Comparison of ENCODE assay signal across 8 cellular contexts in the genomic region with DNA sequence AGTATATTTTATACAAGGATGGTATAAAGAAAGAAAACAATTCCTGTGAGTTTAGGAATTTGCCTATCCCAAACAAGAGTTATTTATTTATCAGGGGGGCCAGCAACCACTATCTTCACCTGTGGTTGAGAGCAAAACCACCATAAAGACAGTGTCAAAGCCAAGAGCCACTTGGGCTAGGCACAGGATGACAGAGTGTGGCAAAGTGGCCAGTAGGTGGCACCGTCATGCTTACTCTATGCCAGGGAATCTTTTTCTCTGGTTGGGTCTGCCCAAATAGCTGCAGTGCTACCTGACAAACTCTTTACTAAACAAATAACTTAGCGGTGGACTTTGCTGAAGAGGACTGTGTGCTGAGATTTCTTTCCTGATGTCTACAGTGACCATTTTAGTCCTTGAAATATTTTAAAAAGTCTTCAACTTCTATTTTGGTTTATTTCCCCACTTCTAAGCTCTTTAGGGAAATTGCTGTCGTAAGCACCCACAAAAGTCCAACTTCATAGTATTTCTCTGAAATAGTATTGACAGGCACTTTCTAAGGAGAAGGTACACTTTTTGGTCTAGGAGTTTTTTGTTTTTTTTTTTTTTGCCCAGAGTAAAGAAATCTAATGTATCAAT.
A peak's percentile ranks its signal among the peaks of the same experiment; 100 is the strongest.
DNase-seq lines count a peak whose midpoint lies in the region; ATAC-seq and TF ChIP-seq lines count a peak whose summit lies in the region.

No MANE protein-coding gene starts in this region.

- BruUV-seq in PC-9 (replicated peaks; lab: Mats Ljungman, UMichigan): no TSS peak

- H3K27ac ChIP-seq in HL-60 (replicated peaks): no peak overlapping the region
- no peak overlapping the region for H3K27ac ChIP-seq in PC-9
- no peak overlapping the region for H3K27ac ChIP-seq in neutrophil
- no peak overlapping the region for H3K27ac ChIP-seq in suprapubic skin

- H3K4me1 ChIP-seq in PC-9 (replicated peaks; ENCODE audit: insufficient read depth): no peaks in the 10 kb centered on the region
- peaks cover 32 to 33% of the 10 kb centered on the region in 2 experiments for H3K4me1 ChIP-seq in neutrophil (ENCODE audit: control insufficient read depth in 1 of 2, insufficient read depth in 1 of 2, low read depth in 1 of 2, low read length in 1 of 2)
- no peaks in the 10 kb centered on the region for H3K4me1 ChIP-seq in suprapubic skin

- no peaks in the 10 kb centered on the region for H3K9me2 ChIP-seq in PC-9 (ENCODE audit: insufficient read depth)

- H3K9me3 ChIP-seq in PC-9 (ENCODE audit: insufficient read depth, low read depth): no peaks in the 10 kb centered on the region
- H3K9me3 ChIP-seq in neutrophil: no peaks in the 10 kb centered on the region
- H3K9me3 ChIP-seq in suprapubic skin: no peaks in the 10 kb centered on the region

- POLR2A ChIA-PET in PC-9 (lab: Charles Lee; ENCODE audit: unreplicated experiment): no interaction called here

- peak; percentile 89 for ATAC-seq in GM21367 (IDR thresholded peaks at IDR 0.05; ENCODE audit: unreplicated experiment)

- H3K4me3 ChIP-seq in HL-60 (replicated peaks; ENCODE audit: insufficient read depth, low read length) (no peak overlapping the region), PC-9 (no peak overlapping the region), fibroblast of pulmonary artery (replicated peaks; ENCODE audit: low read depth, low read length) (no peak overlapping the region), neutrophil (ENCODE audit: low read depth in 1 of 2, low read length in 1 of 2) (no peak overlapping the region), suprapubic skin (no peak overlapping the region)

- intact Hi-C loops in PC-9 (cut with micrococcal nuclease; ENCODE audit: unreplicated experiment): loop anchor here (2.0 to 10.0 kb wide), 2 partner anchors 204 to 1126 kb away; no protein-coding TSS in a partner anchor

- no peak for TF ChIP-seq EP300 in suprapubic skin (IDR thresholded peaks at IDR 0.05)

- CTCF ChIA-PET in PC-9 (lab: Charles Lee): interaction anchor here (0.6 to 0.8 kb wide), 5 partner anchors 93 to 812 kb away, joined by 3 to 12 read pairs (median 4); no protein-coding TSS in a partner anchor

- 52% methylated on average over 3 of the region's 3 CpGs for WGBS in suprapubic skin

- no peak overlapping the region for H3K4me2 ChIP-seq in PC-9

- no peaks in the 10 kb centered on the region for H3K27me3 ChIP-seq in HL-60 (ENCODE audit: insufficient read depth, poor library complexity, severe bottlenecking)
- no peaks in the 10 kb centered on the region for H3K27me3 ChIP-seq in PC-9 (ENCODE audit: insufficient read depth, low read depth)
- no peaks in the 10 kb centered on the region for H3K27me3 ChIP-seq in neutrophil
- H3K27me3 ChIP-seq in suprapubic skin: no peaks in the 10 kb centered on the region

- peak; percentile 92 for TF ChIP-seq CTCF in HL-60 (IDR thresholded peaks at IDR 0.05; ENCODE audit: insufficient read depth, low read length)
- peak; percentile 71 for TF ChIP-seq CTCF in PC-9 (conservative IDR thresholded peaks at IDR 0.05)
- peak; percentile 94 for TF ChIP-seq CTCF in fibroblast of pulmonary artery (IDR thresholded peaks at IDR 0.05; ENCODE audit: low read length, missing control alignments)
- TF ChIP-seq CTCF in neutrophil (IDR thresholded peaks at IDR 0.05): peak; percentile 57
- TF ChIP-seq CTCF in suprapubic skin (IDR thresholded peaks at IDR 0.05): peak; percentile 10 to 65

- H3K36me3 ChIP-seq in PC-9 (ENCODE audit: low read depth): no peaks in the 10 kb centered on the region
- H3K36me3 ChIP-seq in neutrophil: peaks cover 4% of the 10 kb centered on the region
- H3K36me3 ChIP-seq in suprapubic skin: no peaks in the 10 kb centered on the region

- peak; percentile 2 for DNase-seq in DMS53 treated with DMSO at 0.1 percent for 48 hours (lab: John Stamatoyannopoulos, UW; ENCODE audit: unreplicated experiment)
- DNase-seq in HL-60 (ENCODE audit: low read depth in 1 of 2, low spot score in 1 of 2): peak; percentile 21 to 75
- peak in 1 of 2 experiments; percentile 38 for DNase-seq in PC-9
- peak; percentile 70 to 78 for DNase-seq in activated T-cell treated with anti-CD3 and anti-CD28 coated beads, Interleukin-2, amount 50 U/mL, for 48 hours
- peak; percentile 82 for DNase-seq in fibroblast of pulmonary artery (ENCODE audit: low read depth)
- DNase-seq in suprapubic skin (ENCODE audit: low spot score in 2 of 2): no peak

- no peak for TF ChIP-seq POLR2A in suprapubic skin (IDR thresholded peaks at IDR 0.05)

- no peak overlapping the region for H2AFZ ChIP-seq in PC-9

- no peaks in the 10 kb centered on the region for H4K20me1 ChIP-seq in PC-9 (ENCODE audit: insufficient read depth)

- H3F3A ChIP-seq in PC-9 (ENCODE audit: insufficient read depth, low read depth): no peaks in the 10 kb centered on the region

- H3K79me2 ChIP-seq in PC-9 (ENCODE audit: low read depth): no peaks in the 10 kb centered on the region

Comparison
In these comparisons a context has a peak if more than half of its experiments do, and no peak if none do; other contexts are left out.
1. DNase-seq: peak in DMS53 treated with DMSO at 0.1 percent for 48 hours (single experiment), HL-60 (2 of 2), activated T-cell treated with anti-CD3 and anti-CD28 coated beads, Interleukin-2, amount 50 U/mL, for 48 hours (2 of 2) and fibroblast of pulmonary artery (single experiment); none in suprapubic skin (0 of 2).
2. CTCF ChIP-seq: peak in every context shown above with its lines; median percentile 94 in fibroblast of pulmonary artery; 92 in HL-60; 71 in PC-9; 57 in neutrophil; 38 in suprapubic skin.